Comparison of ENCODE assay signal across 18 cellular contexts in the genomic region with DNA sequence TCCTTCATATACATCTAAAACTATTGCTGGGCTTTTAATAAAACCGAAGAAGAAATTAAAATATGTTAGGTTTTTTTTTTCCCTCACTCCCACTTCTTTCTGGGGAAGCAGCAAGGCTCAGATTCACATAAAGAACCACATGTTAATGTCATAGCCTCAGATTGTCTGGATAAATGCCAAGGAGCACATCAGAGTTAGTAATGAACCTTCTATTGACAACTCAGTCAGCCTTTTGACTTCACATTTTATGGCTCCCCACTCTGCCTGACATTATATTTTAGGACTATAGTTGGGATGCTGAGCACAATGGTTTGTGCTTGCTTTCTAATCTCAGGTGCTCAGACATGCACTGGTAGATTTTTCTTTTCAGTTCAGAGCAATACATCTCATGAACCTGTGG. TPM values are rescaled to one million over a fixed set of nuclear protein-coding genes. Genes with fewer than 3 reads are reported as not detected.
DNase-seq lines count a peak whose midpoint lies in the region; ATAC-seq lines count a peak whose summit lies in the region.
"Had no signal": no experiment of that assay in that cellular context is flagged by ENCODE, and none has a peak within 500 bp of the region (broad histone marks: within the 10 kb centered on the region; RNA-seq: fewer than 3 reads in every experiment).

No MANE protein-coding gene starts in this region.

- DNase-seq in DMS153 (lab: John Stamatoyannopoulos, UW) (peak; percentile 98), NCI-H1417 treated with DMSO at 0.1 percent for 48 hours (lab: John Stamatoyannopoulos, UW) (peak; percentile 61), NCI-H2171 treated with DMSO at 0.1 percent for 48 hours (lab: John Stamatoyannopoulos, UW) (peak; percentile 58), SHP77 (lab: John Stamatoyannopoulos, UW) (peak; percentile 44), midbrain (lab: John Stamatoyannopoulos, UW) (no peak)
- DNase-seq in stimulated activated naive CD4-positive, alpha-beta T cell (lab: John Stamatoyannopoulos, UW), result no peak
- DNase-seq in CD8-positive, alpha-beta memory T cell, result no peak
- DNase-seq: activated CD4-positive, CD25-positive, alpha-beta regulatory T cell; CD4-positive, CD25-positive, alpha-beta regulatory T cell; glutamatergic neuron; MG63; naive thymus-derived CD8-positive, alpha-beta T cell had no signal

- CTCF ChIA-PET in CD8-positive, alpha-beta memory T cell (lab: Charles Lee), result no interaction called here

- no peak overlapping the region for H3K4me3 Mint-ChIP-seq in CD8-positive, alpha-beta memory T cell
- H3K4me3 Mint-ChIP-seq: CD4-positive, CD25-positive, alpha-beta regulatory T cell; naive thymus-derived CD8-positive, alpha-beta T cell had no signal

- no peaks in the 10 kb centered on the region for H3K36me3 ChIP-seq in CD8-positive, alpha-beta memory T cell (ENCODE audit: insufficient read depth, low read length)
- H3K36me3 ChIP-seq: cardiac muscle cell, MG63, suprapubic skin had no signal

- H3K9me3 Mint-ChIP-seq in CD8-positive, alpha-beta memory T cell, result no peaks in the 10 kb centered on the region
- H3K9me3 Mint-ChIP-seq: CD4-positive, CD25-positive, alpha-beta regulatory T cell; naive thymus-derived CD8-positive, alpha-beta T cell had no signal

- peaks cover 4 to 21% of the 10 kb centered on the region in 2 donors for H3K27me3 Mint-ChIP-seq in CD8-positive, alpha-beta memory T cell

- no peak overlapping the region for H3K27ac Mint-ChIP-seq in CD8-positive, alpha-beta memory T cell
- H3K27ac Mint-ChIP-seq: CD4-positive, CD25-positive, alpha-beta regulatory T cell; naive thymus-derived CD8-positive, alpha-beta T cell had no signal

- no peaks in the 10 kb centered on the region for H3K4me1 ChIP-seq in CD8-positive, alpha-beta memory T cell (ENCODE audit: insufficient read depth, low read length)
- H3K4me1 ChIP-seq: parathyroid adenoma, suprapubic skin had no signal

- no peak for ATAC-seq in GM18867 (IDR thresholded peaks at IDR 0.05; ENCODE audit: unreplicated experiment)
- ATAC-seq: naive thymus-derived CD8-positive, alpha-beta T cell had no signal

- peaks cover 0 to 5% (median 0%) of the 10 kb centered on the region in 3 donors for H3K36me3 Mint-ChIP-seq in CD8-positive, alpha-beta memory T cell
- H3K36me3 Mint-ChIP-seq: CD4-positive, CD25-positive, alpha-beta regulatory T cell; naive thymus-derived CD8-positive, alpha-beta T cell had no signal

- no peaks in the 10 kb centered on the region for H3K9me3 ChIP-seq in CD8-positive, alpha-beta memory T cell (ENCODE audit: low read length)
- H3K9me3 ChIP-seq: MG63, suprapubic skin had no signal

- POLR2A ChIA-PET in CD8-positive, alpha-beta memory T cell (lab: Charles Lee), result no interaction called here

- peaks cover 0 to 2% (median 0%) of the 10 kb centered on the region in 3 donors for H3K4me1 Mint-ChIP-seq in CD8-positive, alpha-beta memory T cell
- H3K4me1 Mint-ChIP-seq: naive thymus-derived CD8-positive, alpha-beta T cell had no signal

- no peaks in the 10 kb centered on the region for H3K27me3 ChIP-seq in CD8-positive, alpha-beta memory T cell (ENCODE audit: insufficient read depth, low read length, poor library complexity, severe bottlenecking)
- H3K27me3 ChIP-seq: MG63, suprapubic skin had no signal

- H3K4me3 ChIP-seq in CD8-positive, alpha-beta memory T cell (ENCODE audit: low read length), result no peak overlapping the region
- H3K4me3 ChIP-seq: cardiac muscle cell, lung, MG63, skin epidermis, suprapubic skin had no signal

- H3K27ac ChIP-seq in CD8-positive, alpha-beta memory T cell (ENCODE audit: low read depth, low read length), result no peak overlapping the region
- H3K27ac ChIP-seq: cardiac muscle cell, parathyroid adenoma, skin epidermis, suprapubic skin had no signal

RNA-seq across cellular contexts. Expression of gene DMAC1, which starts 21.8 kb away (rescaled TPM):
- 10 to 100 TPM; 52.4 to 53.0 TPM for total RNA-seq in CD8-positive, alpha-beta memory T cell
- polyA plus RNA-seq in CD8-positive, alpha-beta memory T cell, result 49.0 TPM

Comparison
In these comparisons a context has a peak if more than half of its experiments do, and no peak if none do; other contexts are left out.
1. DNase-seq: peak in DMS153 (single experiment), NCI-H1417 treated with DMSO at 0.1 percent for 48 hours (single experiment), NCI-H2171 treated with DMSO at 0.1 percent for 48 hours (single experiment) and SHP77 (2 of 2); none in stimulated activated naive CD4-positive, alpha-beta T cell (0 of 6), CD8-positive, alpha-beta memory T cell (0 of 5) and midbrain (single experiment).